17 cellular contexts compared by ENCODE assay signal in genomic region chr4:151199496-151200190, GRCh38.
DNase-seq lines count a peak whose midpoint lies in the region; ATAC-seq, FAIRE-seq and TF ChIP-seq lines count a peak whose summit lies in the region.
"Had no signal": no experiment of that assay in that cellular context is flagged by ENCODE, and none has a peak within 500 bp of the region (broad histone marks: within the 10 kb centered on the region; RNA-seq: fewer than 3 reads in every experiment).

No MANE protein-coding gene starts in this region.

- H3K4me3 ChIP-seq in esophagus muscularis mucosa (no peak overlapping the region), HepG2 (replicated peaks in 1 of 3; ENCODE audit: insufficient read depth in 1 of 3, low read depth in 2 of 3, low read length in 3 of 3) (no peak overlapping the region; a peak in 1 of 6 replicates), gastrocnemius medialis (no peak overlapping the region), HAP-1 (no peak overlapping the region)
- H3K4me3 ChIP-seq: SK-N-MC had no signal

- in situ Hi-C loops in HepG2 (cut with HindIII; ENCODE audit: extremely low pct_ligation_motif_present, low pct_unique_long_range_greater_than_20kb) (no loop called here), gastrocnemius medialis (cut with MboI; ENCODE audit: low sequenced_read_pairs in 4 of 4) (no loop called here), HAP-1 (cut with MboI; ENCODE audit: low sequenced_read_pairs) (no loop called here)

- FAIRE-seq in HepG2 (lab: Jason Lieb, UNC): no peak
- FAIRE-seq: urothelium cell line had no signal

- peaks cover 64% of the 10 kb centered on the region for H3K79me2 ChIP-seq in HepG2 (ENCODE audit: insufficient read depth, low read length)

- DNase-seq in EH (ENCODE audit: low read depth) (peak; percentile 16), esophagus muscularis mucosa (ENCODE audit: extremely low spot score) (peak; percentile 78), HepG2 (ENCODE audit: low spot score) (peak; percentile 47), gastrocnemius medialis (peak in 1 of 2 donors; percentile 31), NCI-H510A (lab: John Stamatoyannopoulos, UW) (no peak), NCI-H69 (lab: John Stamatoyannopoulos, UW) (no peak), HAP-1 (ENCODE audit: low spot score in 2 of 2) (no peak)
- DNase-seq: activated CD8-positive, alpha-beta memory T cell treated with anti-CD3 and anti-CD28 coated beads, Interleukin-2, amount 50 U/mL, for 4 hours; activated naive CD8-positive, alpha-beta T cell treated with anti-CD3 and anti-CD28 coated beads, Interleukin-2, amount 50 U/mL, for 24 hours; dermis blood vessel endothelial cell; foreskin keratinocyte; GOT3; left colon; NCI-H2029 had no signal

- 88% methylated on average over 6 of the region's 6 CpGs for WGBS in esophagus muscularis mucosa
- WGBS in HepG2 (ENCODE audit: low lambda C conversion rate): 79% methylated on average over 6 of the region's 6 CpGs

- POLR2A ChIA-PET in HepG2 (lab: Yijun Ruan, JAX): no interaction called here

- BruUV-seq in HepG2 (replicated peaks; lab: Mats Ljungman, UMichigan): no TSS peak

- H3K9me3 ChIP-seq in esophagus muscularis mucosa: no peaks in the 10 kb centered on the region
- no peaks in the 10 kb centered on the region for H3K9me3 ChIP-seq in HepG2 (ENCODE audit: low read length)
- H3K9me3 ChIP-seq in gastrocnemius medialis: no peaks in the 10 kb centered on the region
- H3K9me3 ChIP-seq in HAP-1: no peaks in the 10 kb centered on the region

- H3K27me3 ChIP-seq in esophagus muscularis mucosa: no peaks in the 10 kb centered on the region
- no peaks in the 10 kb centered on the region for H3K27me3 ChIP-seq in HepG2 (ENCODE audit: control insufficient read depth in 1 of 2, insufficient read depth in 2 of 2, low read length in 2 of 2)
- no peaks in the 10 kb centered on the region for H3K27me3 ChIP-seq in gastrocnemius medialis
- H3K27me3 ChIP-seq in HAP-1 (ENCODE audit: low read depth): no peaks in the 10 kb centered on the region
- H3K27me3 ChIP-seq: foreskin keratinocyte had no signal

- H3K36me3 ChIP-seq in esophagus muscularis mucosa: no peaks in the 10 kb centered on the region
- peaks cover 0 to 2% of the 10 kb centered on the region in 2 experiments; a peak in 2 of 5 replicates for H3K36me3 ChIP-seq in HepG2 (replicated peaks in 1 of 2; ENCODE audit: control insufficient read depth in 1 of 2, insufficient read depth in 2 of 2, low read length in 2 of 2)
- H3K36me3 ChIP-seq in gastrocnemius medialis: no peaks in the 10 kb centered on the region
- no peaks in the 10 kb centered on the region for H3K36me3 ChIP-seq in HAP-1 (replicated peaks)

- TF ChIP-seq POLR2A in esophagus muscularis mucosa (IDR thresholded peaks at IDR 0.05; ENCODE audit: low read depth) (no peak), HepG2 (IDR thresholded peaks at IDR 0.05; ENCODE audit: insufficient read depth in 1 of 2, low read depth in 2 of 2, low read length in 2 of 2) (no peak), gastrocnemius medialis (IDR thresholded peaks at IDR 0.05) (no peak)

- H3K9ac ChIP-seq in HepG2 (ENCODE audit: insufficient read depth, low read depth, low read length): no peak overlapping the region

- TF ChIP-seq RAD21 in HepG2 (CRISPR knock-in tag; IDR thresholded peaks at IDR 0.05): no peak

- H4K20me1 ChIP-seq in HepG2 (ENCODE audit: insufficient read depth, low read length): 0 out of 2 replicates have a peak, but pooled peaks cover 4% of the 10 kb centered on the region

- no peak for TF ChIP-seq EP300 in esophagus muscularis mucosa (IDR thresholded peaks at IDR 0.05)
- TF ChIP-seq EP300 in HepG2 (IDR thresholded peaks at IDR 0.05; ENCODE audit: low read depth in 2 of 2, low read length in 2 of 2): no peak
- TF ChIP-seq EP300 in HepG2 (CRISPR knock-in tag; IDR thresholded peaks at IDR 0.05; ENCODE audit: borderline replicate concordance): no peak

- H3K4me1 ChIP-seq in esophagus muscularis mucosa (peaks cover 64 to 81% (median 74%) of the 10 kb centered on the region in 4 donors), HepG2 (ENCODE audit: insufficient read depth, low read length) (peaks cover 59% of the 10 kb centered on the region), gastrocnemius medialis (peaks cover 32 to 49% of the 10 kb centered on the region in 2 donors), HAP-1 (peaks cover 6% of the 10 kb centered on the region)

- no peak overlapping the region for H2AFZ ChIP-seq in HepG2 (ENCODE audit: low read length)

- ATAC-seq in HepG2 (peak; percentile 80), gastrocnemius medialis (peak in 1 of 2 donors; percentile 20), GM19328 (IDR thresholded peaks at IDR 0.05; ENCODE audit: unreplicated experiment) (no peak)
- ATAC-seq: activated naive CD8-positive, alpha-beta T cell treated with anti-CD3 and anti-CD28 coated beads, Interleukin-2, amount 50 U/mL, for 24 hours; foreskin keratinocyte; left colon had no signal

- H3K4me2 ChIP-seq in HepG2 (ENCODE audit: low read depth, low read length): no peak overlapping the region

- intact Hi-C loops in esophagus muscularis mucosa (cut with DNase I) (no loop called here), HepG2 (cut with micrococcal nuclease; ENCODE audit: unreplicated experiment) (no loop called here), gastrocnemius medialis (cut with DNase I; ENCODE audit: low total_unique reads) (no loop called here)

- CTCF ChIA-PET in HepG2 (lab: Yijun Ruan, JAX; ENCODE audit: low intra/inter-chr PET ratio, low total read pairs): no interaction called here

- TF ChIP-seq CTCF in esophagus muscularis mucosa (IDR thresholded peaks at IDR 0.05) (no peak), HepG2 (CRISPR knock-in tag; IDR thresholded peaks at IDR 0.05) (no peak), gastrocnemius medialis (IDR thresholded peaks at IDR 0.05 in 4 of 5, conservative IDR thresholded peaks at IDR 0.05 in 1 of 5) (no peak)

- peak overlapping the region; percentile 40 to 60 (median 56) for H3K27ac ChIP-seq in esophagus muscularis mucosa (replicated peaks in 1 of 4)
- H3K27ac ChIP-seq in HepG2 (ENCODE audit: extremely low read length, insufficient read depth, low read length): peak overlapping the region; percentile 55
- peak overlapping the region; percentile 36 to 62 (median 48) for H3K27ac ChIP-seq in gastrocnemius medialis
- H3K27ac ChIP-seq: foreskin keratinocyte, SK-N-MC had no signal

TF ChIP-seq in HepG2, 621 proteins besides CTCF, POLR2A, EP300 and RAD21 (continues in another document):
- TF ChIP-seq GMEB2 (CRISPR knock-in tag; IDR thresholded peaks at IDR 0.05; ENCODE audit: low read depth) (no peak), ZNF761 (CRISPR knock-in tag; conservative IDR thresholded peaks at IDR 0.05) (no peak), NFKBIZ (CRISPR knock-in tag; IDR thresholded peaks at IDR 0.05) (no peak), ZNF441 (CRISPR knock-in tag; IDR thresholded peaks at IDR 0.05; ENCODE audit: borderline replicate concordance) (no peak), ZSCAN29 (CRISPR knock-in tag; conservative IDR thresholded peaks at IDR 0.05) (no peak), SAFB2 (CRISPR knock-in tag; IDR thresholded peaks at IDR 0.05; ENCODE audit: borderline replicate concordance, low read depth) (no peak), FOXP1 (IDR thresholded peaks at IDR 0.05) (no peak), FOXP1 (CRISPR knock-in tag; IDR thresholded peaks at IDR 0.05) (no peak), ZNF317 (CRISPR knock-in tag; IDR thresholded peaks at IDR 0.05) (no peak), HNF4A (CRISPR knock-in tag; IDR thresholded peaks at IDR 0.05) (peak; percentile 59), ZBTB33 (CRISPR knock-in tag; IDR thresholded peaks at IDR 0.05) (peak; percentile 88), ZNF329 (CRISPR knock-in tag; IDR thresholded peaks at IDR 0.05; ENCODE audit: low read depth) (no peak), MED1 (CRISPR knock-in tag; IDR thresholded peaks at IDR 0.05) (no peak), NFE2 (CRISPR knock-in tag; IDR thresholded peaks at IDR 0.05) (no peak), ZNF274 (CRISPR knock-in tag; IDR thresholded peaks at IDR 0.05) (no peak), REL (CRISPR knock-in tag; conservative IDR thresholded peaks at IDR 0.05) (no peak), CBX1 (IDR thresholded peaks at IDR 0.05; ENCODE audit: low read depth) (no peak), ZNF510 (CRISPR knock-in tag; IDR thresholded peaks at IDR 0.05; ENCODE audit: low read depth) (no peak), ZNF232 (CRISPR knock-in tag; IDR thresholded peaks at IDR 0.05; ENCODE audit: borderline replicate concordance) (no peak)

Comparison
In these comparisons a context has a peak if more than half of its experiments do, and no peak if none do; other contexts are left out.
1. DNase-seq: peak in EH (single experiment), esophagus muscularis mucosa (single experiment) and HepG2 (single experiment); none in NCI-H510A (single experiment), NCI-H69 (single experiment) and HAP-1 (0 of 2).
2. Peak in every context shown above with its lines, with median percentiles within 50 percentile points of each other: H3K27ac ChIP-seq.